23 cellular contexts compared by ENCODE assay signal in genomic region chr10:131911451-131911850, GRCh38. TPM values are rescaled to one million over a fixed set of nuclear protein-coding genes. Genes with fewer than 3 reads are reported as not detected.
DNase-seq lines count a peak whose midpoint lies in the region; ATAC-seq and TF ChIP-seq lines count a peak whose summit lies in the region.
"Had no signal": no experiment of that assay in that cellular context is flagged by ENCODE, and none has a peak within 500 bp of the region (broad histone marks: within the 10 kb centered on the region; RNA-seq: fewer than 3 reads in every experiment).

No MANE protein-coding gene starts in this region.

- peaks cover 16 to 74% of the 10 kb centered on the region in 2 donors for H3K4me1 ChIP-seq in naive thymus-derived CD4-positive, alpha-beta T cell (ENCODE audit: control insufficient read depth in 2 of 2, insufficient read depth in 2 of 2, low read length in 2 of 2)

- H3K27ac Mint-ChIP-seq in naive thymus-derived CD4-positive, alpha-beta T cell = peak overlapping the region in 8 of 9 donors; percentile 10 to 97 (median 78)
- H3K27ac Mint-ChIP-seq: activated B cell treated with CpG ODN at 0.5 μM for 24 hours; activated T-cell treated with anti-CD3 and anti-CD28 coated beads, Interleukin-2, amount 50 U/mL, for 72 hours had no signal

- peak; percentile 13 for ATAC-seq in left ventricle myocardium superior
- ATAC-seq in naive thymus-derived CD4-positive, alpha-beta T cell = no peak
- ATAC-seq in GM19324 (IDR thresholded peaks at IDR 0.05; ENCODE audit: low FRiP score, unreplicated experiment) = no peak
- no peak for ATAC-seq in omental fat pad (ENCODE audit: low FRiP score)
- ATAC-seq: activated T-cell treated with anti-CD3 and anti-CD28 coated beads, Interleukin-2, amount 50 U/mL, for 72 hours; left lung; stimulated activated naive B cell treated with anti-CD40 and anti-IgM and Interleukin-4, amounts not matched to agents 10 μg/mL and 1 μg/mL and 100 μg/mL, for 72 hours had no signal

- CTCF ChIA-PET in naive thymus-derived CD4-positive, alpha-beta T cell (lab: Charles Lee) = interaction anchor here (1.9 kb wide), 1 partner anchor 111 kb away, joined by 5 read pairs; no protein-coding TSS in a partner anchor

- DNase-seq in left ventricle myocardium superior = no peak
- DNase-seq in cardiac septum (ENCODE audit: low spot score) = no peak
- DNase-seq in amniotic epithelial cell (ENCODE audit: low read depth) = peak; percentile 29
- DNase-seq in naive thymus-derived CD4-positive, alpha-beta T cell = no peak
- no peak for DNase-seq in omental fat pad (ENCODE audit: low spot score)
- DNase-seq in NCI-H82 treated with DMSO at 0.1 percent for 48 hours (lab: John Stamatoyannopoulos, UW; ENCODE audit: unreplicated experiment) = no peak
- DNase-seq: activated B cell treated with CpG ODN at 0.5 μM for 24 hours; activated CD4-positive, alpha-beta memory T cell treated with anti-CD3 and anti-CD28 coated beads for 36 hours; activated naive CD4-positive, alpha-beta T cell; activated T-cell treated with anti-CD3 and anti-CD28 coated beads, Interleukin-2, amount 50 U/mL, for 72 hours; GM23248; hypothalamus; Karpas-422; left lung; NCI-H1436 treated with DMSO at 0.1 percent for 48 hours; NCI-H2107; NCI-H446; NCI-H82; psoas muscle; stimulated activated naive B cell treated with anti-CD40 and anti-IgM and Interleukin-4, amounts not matched to agents 10 μg/mL and 1 μg/mL and 100 μg/mL, for 72 hours; T-helper 1 cell had no signal

- peaks cover 41 to 98% (median 88%) of the 10 kb centered on the region in 7 donors for H3K4me1 Mint-ChIP-seq in naive thymus-derived CD4-positive, alpha-beta T cell

- no peaks in the 10 kb centered on the region for H3K27me3 Mint-ChIP-seq in naive thymus-derived CD4-positive, alpha-beta T cell
- H3K27me3 Mint-ChIP-seq: activated B cell treated with CpG ODN at 0.5 μM for 24 hours; activated CD4-positive, alpha-beta memory T cell treated with anti-CD3 and anti-CD28 coated beads for 36 hours; stimulated activated naive B cell treated with anti-CD40 and anti-IgM and Interleukin-4, amounts not matched to agents 10 μg/mL and 1 μg/mL and 100 μg/mL, for 72 hours had no signal

- intact Hi-C loops in left ventricle myocardium superior (cut with micrococcal nuclease) = no loop called here
- intact Hi-C loops in cardiac septum (cut with DNase I) = no loop called here
- intact Hi-C loops in naive thymus-derived CD4-positive, alpha-beta T cell (cut with micrococcal nuclease) = no loop called here

- peaks cover 0 to 5% (median 0%) of the 10 kb centered on the region in 11 donors for H3K9me3 Mint-ChIP-seq in naive thymus-derived CD4-positive, alpha-beta T cell
- H3K9me3 Mint-ChIP-seq: activated B cell treated with CpG ODN at 0.5 μM for 24 hours; stimulated activated naive B cell treated with anti-CD40 and anti-IgM and Interleukin-4, amounts not matched to agents 10 μg/mL and 1 μg/mL and 100 μg/mL, for 72 hours had no signal

- no peak for TF ChIP-seq CTCF in omental fat pad (IDR thresholded peaks at IDR 0.05)

- H3K4me3 ChIP-seq in naive thymus-derived CD4-positive, alpha-beta T cell (ENCODE audit: low read length) = no peak overlapping the region
- H3K4me3 ChIP-seq: GM23248, left lung, psoas muscle, upper lobe of left lung had no signal

- H3K27ac ChIP-seq in naive thymus-derived CD4-positive, alpha-beta T cell (ENCODE audit: low read depth, low read length) = peak overlapping the region; percentile 70
- H3K27ac ChIP-seq: GM23248, left lung, psoas muscle, upper lobe of left lung had no signal

- H3K36me3 Mint-ChIP-seq in naive thymus-derived CD4-positive, alpha-beta T cell = peaks cover 0 to 41% (median 10%) of the 10 kb centered on the region in 5 donors

- POLR2A ChIA-PET in naive thymus-derived CD4-positive, alpha-beta T cell (lab: Charles Lee) = interaction anchor here (1.3 to 1.7 kb wide), 2 partner anchors 12 to 61 kb away, joined by 3 to 5 read pairs; no protein-coding TSS in a partner anchor

- H3K36me3 ChIP-seq in naive thymus-derived CD4-positive, alpha-beta T cell (ENCODE audit: control insufficient read depth in 2 of 3, insufficient read depth in 3 of 3, low read length in 3 of 3) = peaks cover 0 to 13% (median 0%) of the 10 kb centered on the region in 3 experiments

- H3K9me3 ChIP-seq in naive thymus-derived CD4-positive, alpha-beta T cell (ENCODE audit: control insufficient read depth in 2 of 3, low read length in 3 of 3) = no peaks in the 10 kb centered on the region
- H3K9me3 ChIP-seq: left lung, upper lobe of left lung had no signal

- H3K27me3 ChIP-seq in naive thymus-derived CD4-positive, alpha-beta T cell (ENCODE audit: control insufficient read depth in 2 of 2, insufficient read depth in 2 of 2, low read length in 2 of 2) = no peaks in the 10 kb centered on the region
- H3K27me3 ChIP-seq: left lung, upper lobe of left lung had no signal

- H3K4me3 Mint-ChIP-seq in naive thymus-derived CD4-positive, alpha-beta T cell = peak overlapping the region in 1 of 10 donors; percentile 7
- H3K4me3 Mint-ChIP-seq: activated B cell treated with CpG ODN at 0.5 μM for 24 hours; activated CD4-positive, alpha-beta memory T cell treated with anti-CD3 and anti-CD28 coated beads for 36 hours; activated T-cell treated with anti-CD3 and anti-CD28 coated beads, Interleukin-2, amount 50 U/mL, for 72 hours had no signal

RNA-seq across cellular contexts. Expression of gene PPP2R2D, which starts 10.6 kb away (rescaled TPM):
- total RNA-seq in left ventricle myocardium superior (43.1 TPM), cardiac septum (35.3 TPM), omental fat pad (10 to 100 TPM; 25.0 to 33.7 (median 28.7) TPM)
- 10 to 100 TPM; 37.1 to 61.3 (median 40.1) TPM for total RNA-seq in naive thymus-derived CD4-positive, alpha-beta T cell
- polyA plus RNA-seq in naive thymus-derived CD4-positive, alpha-beta T cell = 10 to 100 TPM; 35.0 to 47.4 TPM
